21 cellular contexts compared by ENCODE assay signal in the genomic region with DNA sequence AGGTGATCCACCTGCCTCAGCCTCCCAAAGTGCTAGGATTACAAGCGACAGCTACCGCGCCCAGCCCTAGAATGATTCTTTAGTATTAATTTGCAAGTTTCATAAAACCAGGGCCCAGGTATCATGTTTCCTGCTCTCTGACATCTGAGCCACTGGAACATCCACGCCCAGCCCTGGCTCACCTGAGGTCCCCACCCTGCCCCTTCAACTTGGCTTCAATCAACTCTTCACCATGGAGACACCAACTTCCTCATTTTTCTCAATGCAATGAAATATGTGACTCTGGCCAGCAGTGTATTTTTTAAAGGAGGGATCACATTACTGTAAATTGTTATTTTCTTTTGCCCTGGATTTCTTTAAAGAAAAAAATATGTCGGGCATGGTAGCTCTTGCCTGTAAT. TPM values are rescaled to one million over a fixed set of nuclear protein-coding genes. Genes with fewer than 3 reads are reported as not detected.
DNase-seq lines count a peak whose midpoint lies in the region; ATAC-seq, FAIRE-seq and TF ChIP-seq lines count a peak whose summit lies in the region.
"Had no signal": no experiment of that assay in that cellular context is flagged by ENCODE, and none has a peak within 500 bp of the region (broad histone marks: within the 10 kb centered on the region; RNA-seq: fewer than 3 reads in every experiment).

No MANE protein-coding gene starts in this region.

- no peak overlapping the region for H2AK5ac ChIP-seq in neuronal stem cell (ENCODE audit: low read depth, low read length)

- H2BK12ac ChIP-seq in neuronal stem cell (ENCODE audit: low read length): no peak overlapping the region

- H3K4ac ChIP-seq in neuronal stem cell (ENCODE audit: low read length): no peak overlapping the region

- ATAC-seq in GM21390 (IDR thresholded peaks at IDR 0.05; ENCODE audit: unreplicated experiment): no peak
- ATAC-seq: gastrocnemius medialis, sciatic nerve had no signal

- H3K4me1 ChIP-seq in small intestine (ENCODE audit: control insufficient read depth in 2 of 2, insufficient read depth in 1 of 2, low read depth in 1 of 2, low read length in 1 of 2) (peaks cover 0 to 7% of the 10 kb centered on the region in 2 donors), neuronal stem cell (ENCODE audit: control insufficient read depth in 2 of 2, insufficient read depth in 1 of 2, low read depth in 1 of 2, low read length in 2 of 2) (peaks cover 2% of the 10 kb centered on the region in 2 donors)

- H4K8ac ChIP-seq in neuronal stem cell (ENCODE audit: low read depth, low read length): no peak overlapping the region

- WGBS in small intestine, 3 donors: 87 to 89% (median 88%) methylated on average over 5 of the region's 5 CpGs
- no CpG with 5 or more reads among the region's 5 CpGs for WGBS in neuronal stem cell (ENCODE audit: extremely low coverage in 2 of 2, insufficient read length in 2 of 2, insufficient replicate concordance in 1 of 2), 2 donors

- no peak overlapping the region for H2BK15ac ChIP-seq in neuronal stem cell (ENCODE audit: low read length)

- no peak overlapping the region for H3K9ac ChIP-seq in neuronal stem cell (ENCODE audit: low read depth, low read length, poor library complexity)
- H3K9ac ChIP-seq: GM23248 had no signal

- TF ChIP-seq CTCF in epithelial cell of esophagus (IDR thresholded peaks at IDR 0.05; ENCODE audit: insufficient read depth, low read depth, low read length, missing control alignments): no peak

- no peak overlapping the region for H4K91ac ChIP-seq in neuronal stem cell (ENCODE audit: low read depth, low read length, poor library complexity)

- no peak overlapping the region for H3K14ac ChIP-seq in neuronal stem cell (ENCODE audit: low read length)

- no peak overlapping the region for H3K23ac ChIP-seq in neuronal stem cell (ENCODE audit: low read depth, low read length, poor library complexity)

- H3K9me3 ChIP-seq in small intestine (ENCODE audit: control insufficient read depth, low read depth) (no peaks in the 10 kb centered on the region), neuronal stem cell (replicated peaks in 1 of 2; ENCODE audit: control insufficient read depth in 2 of 2, insufficient read depth in 1 of 2, low read depth in 1 of 2, low read length in 2 of 2) (no peaks in the 10 kb centered on the region)
- H3K9me3 ChIP-seq: gastrocnemius medialis, neutrophil, suprapubic skin had no signal

- H3K27me3 ChIP-seq in small intestine (ENCODE audit: control insufficient read depth in 2 of 2, insufficient read depth in 2 of 2, low read length in 2 of 2) (peaks cover 0 to 2% of the 10 kb centered on the region in 2 donors), neuronal stem cell (ENCODE audit: control insufficient read depth in 3 of 3, insufficient read depth in 3 of 3, low read depth in 1 of 3, low read length in 3 of 3) (peaks cover 9 to 38% (median 19%) of the 10 kb centered on the region in 3 experiments)

- H3K36me3 ChIP-seq in small intestine (ENCODE audit: control insufficient read depth in 2 of 2, insufficient read depth in 2 of 2, low read length in 2 of 2) (no peaks in the 10 kb centered on the region), neuronal stem cell (replicated peaks in 1 of 2; ENCODE audit: control insufficient read depth in 2 of 2, insufficient read depth in 2 of 2, low read length in 2 of 2) (no peaks in the 10 kb centered on the region)
- H3K36me3 ChIP-seq: gastrocnemius medialis, neutrophil, suprapubic skin had no signal

- H3K4me2 ChIP-seq in neuronal stem cell (ENCODE audit: insufficient read depth, low read length, poor library complexity, severe bottlenecking): no peak overlapping the region

- H3K18ac ChIP-seq in neuronal stem cell (ENCODE audit: low read length): no peak overlapping the region

- DNase-seq in NCI-H748 (lab: John Stamatoyannopoulos, UW; ENCODE audit: unreplicated experiment) (peak; percentile 39), NCI-H748 treated with DMSO at 0.1 percent for 48 hours (lab: John Stamatoyannopoulos, UW) (no peak), NCI-H526 treated with DMSO at 0.1 percent for 48 hours (lab: John Stamatoyannopoulos, UW) (peak; percentile 30), epithelial cell of esophagus (ENCODE audit: low read depth) (peak; percentile 70), small intestine (peak; percentile 38), neuronal stem cell (ENCODE audit: low spot score) (no peak), substantia nigra (lab: John Stamatoyannopoulos, UW) (no peak)
- DNase-seq: activated effector memory CD4-positive, alpha-beta T cell treated with Interleukin-2 at 50 U/mL for 16 hours; anterior cingulate cortex; C1 segment of cervical spinal cord; DMS79; gastrocnemius medialis; GM23248; immature natural killer cell; mesendoderm; NCI-H2081 had no signal

- H3K27ac ChIP-seq in small intestine (ENCODE audit: low read depth in 1 of 2, low read length in 1 of 2) (no peak overlapping the region), neuronal stem cell (replicated peaks; ENCODE audit: low read length) (no peak overlapping the region), substantia nigra (ENCODE audit: low read depth, low read length, poor library complexity, severe bottlenecking) (no peak overlapping the region)
- H3K27ac ChIP-seq: gastrocnemius medialis, GM23248, neutrophil, suprapubic skin, VCaP had no signal

- no peaks in the 10 kb centered on the region for H3K79me1 ChIP-seq in neuronal stem cell (ENCODE audit: low read depth, low read length)

- H2AFZ ChIP-seq in neuronal stem cell (ENCODE audit: low read length): no peak overlapping the region
- H2AFZ ChIP-seq: GM23248 had no signal

- H3K4me3 ChIP-seq in epithelial cell of esophagus (ENCODE audit: low read length) (no peak overlapping the region), small intestine (ENCODE audit: low read depth in 1 of 2, low read length in 2 of 2) (no peak overlapping the region), neuronal stem cell (ENCODE audit: low read length in 2 of 2) (no peak overlapping the region)
- H3K4me3 ChIP-seq: gastrocnemius medialis, GM23248, suprapubic skin had no signal

- no peak overlapping the region for H2BK5ac ChIP-seq in neuronal stem cell (ENCODE audit: low read length)

- H2BK120ac ChIP-seq in neuronal stem cell (ENCODE audit: low read depth, low read length): no peak overlapping the region

- FAIRE-seq in small intestine (lab: Jason Lieb, UNC): no peak

RNA-seq across cellular contexts. Expression of a gene that starts 3.9 kb away (rescaled TPM):
- 10 to 100 TPM in 2 of 3 donors, 1 to 10 TPM in 1; 5.1 to 20.8 (median 12.7) TPM for polyA plus RNA-seq in small intestine
- polyA plus RNA-seq in neuronal stem cell (2013, experiment 1 of 2): 0.74 TPM
- polyA plus RNA-seq in neuronal stem cell (2013, experiment 2 of 2): 0.75 TPM
- polyA plus RNA-seq: immature natural killer cell had no signal

Comparison
In these comparisons a context has a peak if more than half of its experiments do, and no peak if none do; other contexts are left out.
1. DNase-seq: peak in NCI-H748 (single experiment), NCI-H526 treated with DMSO at 0.1 percent for 48 hours (single experiment), epithelial cell of esophagus (single experiment) and small intestine (single experiment); none in NCI-H748 treated with DMSO at 0.1 percent for 48 hours (single experiment), neuronal stem cell (single experiment) and substantia nigra (0 of 49).